Comparison of ENCODE assay signal across 22 cellular contexts in genomic region chr4:91220315-91220714, GRCh38.
"Had no signal": no experiment of that assay in that cellular context is flagged by ENCODE, and none has a peak within 500 bp of the region (broad histone marks: within the 10 kb centered on the region; RNA-seq: fewer than 3 reads in every experiment).

No MANE protein-coding gene starts in this region.

- H3K27ac ChIP-seq: esophagus squamous epithelium, heart right ventricle, lower lobe of right lung, neutrophil, parathyroid adenoma, sigmoid colon, suprapubic skin, transverse colon, upper lobe of right lung, uterus had no signal

- H3K4me3 ChIP-seq: esophagus squamous epithelium, heart right ventricle, lower lobe of right lung, sigmoid colon, suprapubic skin, transverse colon, upper lobe of right lung, uterus had no signal

- DNase-seq: cortex of kidney; effector memory CD8-positive, alpha-beta T cell; erythroblast; esophagus squamous epithelium; foreskin melanocyte; glutamatergic neuron; heart right ventricle; islet precursor cell; kidney glomerular epithelial cell; left colon; left ventricle myocardium superior; lower lobe of right lung; natural killer cell; right cardiac atrium; sigmoid colon; stimulated activated naive B cell treated with anti-CD40 and anti-IgM and Interleukin-4, amounts not matched to agents 10 μg/mL and 1 μg/mL and 100 μg/mL, for 72 hours; transverse colon; upper lobe of right lung; uterus had no signal

- H2AFZ ChIP-seq: parathyroid adenoma had no signal

- H3K36me3 ChIP-seq: esophagus squamous epithelium, heart right ventricle, lower lobe of right lung, neutrophil, sigmoid colon, suprapubic skin, transverse colon, upper lobe of right lung, uterus had no signal

- H3K9me3 ChIP-seq: esophagus squamous epithelium, heart right ventricle, lower lobe of right lung, neutrophil, sigmoid colon, suprapubic skin, transverse colon, upper lobe of right lung, uterus had no signal

- H3K79me2 ChIP-seq: parathyroid adenoma had no signal

- ATAC-seq: effector memory CD8-positive, alpha-beta T cell; heart right ventricle; left colon; left ventricle myocardium superior; lower lobe of right lung; natural killer cell; right cardiac atrium; stimulated activated naive B cell treated with anti-CD40 and anti-IgM and Interleukin-4, amounts not matched to agents 10 μg/mL and 1 μg/mL and 100 μg/mL, for 72 hours; upper lobe of right lung had no signal

- H3K9ac ChIP-seq: parathyroid adenoma had no signal

- H3K27me3 ChIP-seq: esophagus squamous epithelium, heart right ventricle, neutrophil, sigmoid colon, suprapubic skin, transverse colon, upper lobe of right lung, uterus had no signal
